In the genomic region with DNA sequence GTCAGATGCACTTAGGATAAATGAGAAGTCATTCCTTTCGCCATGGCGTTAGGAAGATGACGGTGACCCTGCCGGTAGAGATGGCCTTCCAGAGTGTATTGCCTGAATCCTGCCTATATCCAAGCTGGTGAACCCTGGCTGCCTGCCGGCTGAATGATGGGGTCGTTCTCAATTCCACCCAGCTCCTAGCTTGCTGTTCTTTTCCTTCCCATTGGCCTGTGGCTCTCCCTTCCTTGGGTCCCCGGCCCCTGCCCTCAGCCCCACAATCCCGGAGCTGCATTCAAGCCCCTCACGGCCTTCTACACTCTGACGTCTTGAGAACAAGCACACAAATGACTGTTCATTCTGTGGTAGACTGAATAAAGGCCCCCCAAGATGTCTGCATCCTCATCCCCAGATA, we compare ENCODE assay signal across 1 cellular context.
TF ChIP-seq lines count a peak whose summit lies in the region.

No MANE protein-coding gene starts in this region.

TF ChIP-seq in IMR-90, 13 proteins besides CTCF, POLR2A, EP300 and RAD21:
- TF ChIP-seq MAZ (IDR thresholded peaks at IDR 0.05; ENCODE audit: borderline replicate concordance, low read depth, low read length) (no peak), CEBPB (IDR thresholded peaks at IDR 0.05; ENCODE audit: low read depth, low read length) (no peak), BHLHE40 (IDR thresholded peaks at IDR 0.05; ENCODE audit: low read depth, low read length) (no peak), RFX5 (IDR thresholded peaks at IDR 0.05; ENCODE audit: low read depth, low read length) (no peak), NFE2L2 (IDR thresholded peaks at IDR 0.05; ENCODE audit: low read depth, low read length) (no peak), FOS (IDR thresholded peaks at IDR 0.05; ENCODE audit: low read depth, low read length) (no peak)
- TF ChIP-seq, protein P1, sequence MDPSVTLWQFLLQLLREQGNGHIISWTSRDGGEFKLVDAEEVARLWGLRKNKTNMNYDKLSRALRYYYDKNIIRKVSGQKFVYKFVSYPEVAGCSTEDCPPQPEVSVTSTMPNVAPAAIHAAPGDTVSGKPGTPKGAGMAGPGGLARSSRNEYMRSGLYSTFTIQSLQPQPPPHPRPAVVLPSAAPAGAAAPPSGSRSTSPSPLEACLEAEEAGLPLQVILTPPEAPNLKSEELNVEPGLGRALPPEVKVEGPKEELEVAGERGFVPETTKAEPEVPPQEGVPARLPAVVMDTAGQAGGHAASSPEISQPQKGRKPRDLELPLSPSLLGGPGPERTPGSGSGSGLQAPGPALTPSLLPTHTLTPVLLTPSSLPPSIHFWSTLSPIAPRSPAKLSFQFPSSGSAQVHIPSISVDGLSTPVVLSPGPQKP (IDR thresholded peaks at IDR 0.05; ENCODE audit: borderline replicate concordance, low read depth, low read length), result no peak
